8 cellular contexts compared by ENCODE assay signal in the genomic region with DNA sequence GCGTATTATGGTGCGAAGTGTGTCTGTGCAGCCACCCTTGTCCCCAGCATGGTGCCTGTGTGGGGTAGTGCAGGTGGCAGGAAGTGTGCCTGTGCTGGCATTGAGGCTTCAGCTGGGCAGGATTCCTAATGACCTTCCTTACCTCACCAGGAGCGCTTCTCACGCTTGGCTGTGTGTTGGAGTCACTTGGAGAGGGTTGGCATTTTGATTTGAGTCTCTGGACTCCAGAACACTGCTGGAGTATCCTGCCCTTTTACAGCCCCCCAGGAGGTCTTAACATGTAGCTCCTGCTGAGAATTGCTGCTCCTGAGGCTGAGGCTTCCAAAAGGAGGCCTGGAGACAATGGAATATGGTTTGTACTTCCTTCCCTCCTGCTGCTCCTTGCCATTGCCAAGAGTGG.
DNase-seq lines count a peak whose midpoint lies in the region; ATAC-seq and TF ChIP-seq lines count a peak whose summit lies in the region.
"Had no signal": no experiment of that assay in that cellular context is flagged by ENCODE, and none has a peak within 500 bp of the region (broad histone marks: within the 10 kb centered on the region; RNA-seq: fewer than 3 reads in every experiment).

No MANE protein-coding gene starts in this region.

- TF ChIP-seq CTCF in H9 (conservative IDR thresholded peaks at IDR 0.05) (no peak), heart left ventricle (IDR thresholded peaks at IDR 0.05) (no peak), progenitor cell of endocrine pancreas (IDR thresholded peaks at IDR 0.05; ENCODE audit: unreplicated experiment) (no peak)

- H3K4me1 Mint-ChIP-seq in H9 (peaks cover 64 to 71% of the 10 kb centered on the region in 2 experiments), progenitor cell of endocrine pancreas (ENCODE audit: low read depth) (peaks cover 12% of the 10 kb centered on the region)

- WGBS in H9 (ENCODE audit: extremely low coverage, insufficient read length, low lambda C conversion rate) = no CpG with 5 or more reads among the region's 4 CpGs
- 41 to 50% (median 48%) methylated on average over 4 of the region's 4 CpGs for WGBS in heart left ventricle, 4 donors

- H2BK5ac ChIP-seq in H9 (ENCODE audit: insufficient read length, low read length) = no peak overlapping the region

- H3K36me3 Mint-ChIP-seq in H9 (ENCODE audit: insufficient read depth in 1 of 3, low read depth in 3 of 3) (peaks cover 14 to 30% (median 23%) of the 10 kb centered on the region in 3 experiments), progenitor cell of endocrine pancreas (ENCODE audit: insufficient read depth) (peaks cover 28% of the 10 kb centered on the region)

- no peak overlapping the region for H3K23ac ChIP-seq in H9 (ENCODE audit: insufficient read length, low read depth, low read length)

- peak overlapping the region in 3 of 12 donors; percentile 3 to 51 (median 12) for H3K4me3 ChIP-seq in heart left ventricle

- no peak for TF ChIP-seq POLR2A in heart left ventricle (IDR thresholded peaks at IDR 0.05)

- ATAC-seq in heart left ventricle (peak in 3 of 4 donors; percentile 14 to 48 (median 33)), HG02938 (IDR thresholded peaks at IDR 0.05; ENCODE audit: unreplicated experiment) (no peak)

- H2AFZ ChIP-seq in H9 (ENCODE audit: low read length) = no peak overlapping the region

- intact Hi-C loops in heart left ventricle (cut with DNase I) = loop anchor here in 2 of 10 donors (2.0 to 10.0 kb wide), 3 partner anchors 15 to 257 kb away; no protein-coding TSS in a partner anchor

- no peak overlapping the region for H3K4ac ChIP-seq in H9 (ENCODE audit: low read depth, low read length)

- no peaks in the 10 kb centered on the region for H4K20me1 ChIP-seq in H9 (ENCODE audit: control insufficient read depth, insufficient read depth, insufficient read length)

- H3K27ac ChIP-seq in H9 (ENCODE audit: insufficient read length, low read depth, low read length) = peak overlapping the region; percentile 29
- peak overlapping the region in 11 of 12 donors; percentile 62 to 83 (median 78) for H3K27ac ChIP-seq in heart left ventricle

- no peak overlapping the region for H4K5ac ChIP-seq in H9 (ENCODE audit: insufficient read length, low read depth, low read length)

- no peak overlapping the region for H3K56ac ChIP-seq in H9 (ENCODE audit: insufficient read length, low read depth, low read length)

- H3K79me1 ChIP-seq in H9 (ENCODE audit: insufficient read depth, low read depth, low read length, poor library complexity, severe bottlenecking) = peaks cover 6% of the 10 kb centered on the region

- H3K9me3 ChIP-seq in H9 (ENCODE audit: control insufficient read depth, low read depth, low read length) = no peaks in the 10 kb centered on the region
- no peaks in the 10 kb centered on the region for H3K9me3 ChIP-seq in heart left ventricle

- no peak overlapping the region for H2AK5ac ChIP-seq in H9 (ENCODE audit: insufficient read length, low read length)

- 0 out of 5 replicates have a peak overlapping the region, but pooled peaks of 1 of the 2 experiments have one; percentile 13 for H3K4me3 Mint-ChIP-seq in H9
- no peak overlapping the region for H3K4me3 Mint-ChIP-seq in progenitor cell of endocrine pancreas (ENCODE audit: low read depth)

- H3K14ac ChIP-seq in H9 (ENCODE audit: insufficient read depth, low read length) = peak overlapping the region; percentile 12; the same call in 1 of the 2 replicates

- H4K91ac ChIP-seq in H9 (ENCODE audit: insufficient read length, low read depth, low read length) = no peak overlapping the region

- H3K18ac ChIP-seq in H9 (ENCODE audit: insufficient read length, low read depth, low read length) = no peak overlapping the region

- H3K36me3 ChIP-seq in heart left ventricle = peaks cover 0 to 6% (median 0%) of the 10 kb centered on the region in 9 donors

- peak overlapping the region; percentile 30 to 78 (median 75); a peak in 3 of 7 replicates for H3K27ac Mint-ChIP-seq in H9
- H3K27ac Mint-ChIP-seq in progenitor cell of endocrine pancreas = peak overlapping the region; percentile 14

- no peaks in the 10 kb centered on the region for H3K23me2 ChIP-seq in H9 (ENCODE audit: insufficient read length, low read depth, low read length, poor library complexity, severe bottlenecking)

- no peak overlapping the region for H2BK120ac ChIP-seq in H9 (ENCODE audit: low read depth, low read length, poor library complexity, severe bottlenecking)

- H3K79me2 ChIP-seq in H9 (ENCODE audit: insufficient read depth, low read length) = peaks cover 15% of the 10 kb centered on the region; the same call in 1 of the 2 replicates

- peak overlapping the region; percentile 29 for H3K4me2 ChIP-seq in H9 (ENCODE audit: insufficient read depth, insufficient read length, low read length)

- H3K4me1 ChIP-seq in H9 (ENCODE audit: insufficient read depth, low read length) = peaks cover 15% of the 10 kb centered on the region; the same call in 1 of the 2 replicates
- peaks cover 13 to 71% (median 49%) of the 10 kb centered on the region in 12 donors for H3K4me1 ChIP-seq in heart left ventricle

- H3K9ac ChIP-seq in H9 (ENCODE audit: extremely low read depth, insufficient read length, low read length) = no peak overlapping the region

- H3K27me3 Mint-ChIP-seq in H9 (ENCODE audit: low read depth) (no peaks in the 10 kb centered on the region), progenitor cell of endocrine pancreas (no peaks in the 10 kb centered on the region)

- no peak overlapping the region for H2BK15ac ChIP-seq in H9 (ENCODE audit: low read depth, low read length)

- no peak overlapping the region for H3T11ph ChIP-seq in H9 (ENCODE audit: low read length)

- no peak overlapping the region for H2BK12ac ChIP-seq in H9 (ENCODE audit: insufficient read length, low read depth, low read length)

- DNase-seq in H9 (no peak), NCI-H345 treated with DMSO at 0.1 percent for 48 hours (lab: John Stamatoyannopoulos, UW; ENCODE audit: unreplicated experiment) (peak; percentile 40), heart left ventricle (no peak), progenitor cell of endocrine pancreas (ENCODE audit: low spot score, unreplicated experiment) (no peak), NCI-H748 (lab: John Stamatoyannopoulos, UW; ENCODE audit: unreplicated experiment) (no peak), foreskin melanocyte (no peak)
- DNase-seq: activated T-cell treated with anti-CD3 and anti-CD28 coated beads for 4 hours had no signal

- H3K27me3 ChIP-seq in H9 (ENCODE audit: insufficient read depth, low read length) = no peaks in the 10 kb centered on the region
- no peaks in the 10 kb centered on the region for H3K27me3 ChIP-seq in heart left ventricle

- H2BK20ac ChIP-seq in H9 (ENCODE audit: low read depth, low read length, poor library complexity, severe bottlenecking) = no peak overlapping the region

- H4K8ac ChIP-seq in H9 (replicated peaks; ENCODE audit: insufficient read length, low read depth, low read length) = no peak overlapping the region

- H3K9me3 Mint-ChIP-seq in H9 = peaks cover 4% of the 10 kb centered on the region in 2 experiments; a peak in 4 of 5 replicates
- H3K9me3 Mint-ChIP-seq in progenitor cell of endocrine pancreas (ENCODE audit: low read depth) = peaks cover 3% of the 10 kb centered on the region
